Comparison of ENCODE assay signal across 8 cellular contexts in the genomic region with DNA sequence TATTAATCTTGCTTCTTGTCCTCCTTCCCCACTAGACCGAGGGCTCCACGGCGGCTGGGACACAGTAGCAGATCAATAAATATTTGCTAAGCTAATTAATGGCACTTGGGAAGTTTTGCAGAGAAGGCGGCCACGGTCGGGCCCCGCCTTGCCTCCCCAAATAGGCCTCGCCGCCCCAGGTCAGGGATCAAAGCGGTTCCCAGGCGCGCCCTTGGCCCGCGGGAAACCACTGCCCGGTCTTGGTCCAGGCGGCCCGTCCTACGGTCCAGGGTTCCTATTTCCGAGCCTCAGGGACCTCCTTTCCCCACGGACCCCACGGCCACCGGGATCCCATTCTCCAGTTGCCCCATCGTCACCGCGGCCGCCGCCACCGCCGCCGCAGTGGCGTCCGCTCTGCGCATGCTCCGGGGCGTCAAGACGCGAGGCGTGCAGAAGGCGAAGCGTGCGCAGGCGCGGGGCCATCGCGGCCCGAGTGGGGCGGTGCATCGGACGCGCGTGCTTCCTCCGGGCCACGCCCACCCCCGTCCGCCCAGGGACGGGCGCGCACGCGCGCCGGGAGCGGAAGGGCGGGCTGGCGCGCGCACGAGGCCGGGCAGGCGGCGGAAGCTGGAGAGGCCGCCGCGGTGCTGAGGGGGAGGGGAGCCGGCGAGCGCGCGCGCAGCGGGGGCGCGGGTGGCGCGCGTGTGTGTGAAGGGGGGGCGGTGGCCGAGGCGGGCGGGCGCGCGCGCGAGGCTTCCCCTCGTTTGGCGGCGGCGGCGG.
A peak's percentile ranks its signal among the peaks of the same experiment; 100 is the strongest.
DNase-seq lines count a peak whose midpoint lies in the region; ATAC-seq and TF ChIP-seq lines count a peak whose summit lies in the region.

Gene SMARCA4 (plus strand): TSS at position 717 of the 759 bp plus-strand sequence. CDS start 23,122 bp downstream, outside the sequence.

- H3K27ac Mint-ChIP-seq in activated naive CD4-positive, alpha-beta T cell treated with anti-CD3 and anti-CD28 coated beads, Interleukin-2, amount 50 U/mL, for 24 hours, result peak within 1 kb of the TSS; percentile 86

- peak; percentile 76 for ATAC-seq in HG02571 (IDR thresholded peaks at IDR 0.05; ENCODE audit: unreplicated experiment)
- peak; percentile 84 for ATAC-seq in SK-N-SH treated with all-trans-retinoic acid at 6 μM for 48 hours

- no peaks in the 10 kb centered on the region for H3K27me3 Mint-ChIP-seq in activated naive CD4-positive, alpha-beta T cell treated with anti-CD3 and anti-CD28 coated beads, Interleukin-2, amount 50 U/mL, for 24 hours

- peaks cover 39% of the 10 kb centered on the region for H3K4me1 Mint-ChIP-seq in activated naive CD4-positive, alpha-beta T cell treated with anti-CD3 and anti-CD28 coated beads, Interleukin-2, amount 50 U/mL, for 24 hours

- H3K36me3 Mint-ChIP-seq in activated naive CD4-positive, alpha-beta T cell treated with anti-CD3 and anti-CD28 coated beads, Interleukin-2, amount 50 U/mL, for 24 hours, result peaks cover 3% of the 10 kb centered on the region

- H3K4me3 Mint-ChIP-seq in activated naive CD4-positive, alpha-beta T cell treated with anti-CD3 and anti-CD28 coated beads, Interleukin-2, amount 50 U/mL, for 24 hours, result peak within 1 kb of the TSS; percentile 93

- DNase-seq in GM04504 (ENCODE audit: low read depth) (peak; percentile 95), NCI-H1092 treated with DMSO at 0.1 percent for 48 hours (lab: John Stamatoyannopoulos, UW) (peak; percentile 94), globus pallidus (ENCODE audit: low spot score) (peak; percentile 95), nucleus accumbens (lab: John Stamatoyannopoulos, UW) (peak in 55 of 56 donors; percentile 56 to 98 (median 91)), superior temporal gyrus (ENCODE audit: extremely low spot score) (peak; percentile 96)

- H3K9me3 Mint-ChIP-seq in activated naive CD4-positive, alpha-beta T cell treated with anti-CD3 and anti-CD28 coated beads, Interleukin-2, amount 50 U/mL, for 24 hours, result no peaks in the 10 kb centered on the region

TF ChIP-seq in SK-N-SH treated with all-trans-retinoic acid at 6 μM for 48 hours, 23 proteins besides CTCF, POLR2A, EP300 and RAD21 (continues in another document):
- TF ChIP-seq ISL1 (CRISPR knock-in tag; IDR thresholded peaks at IDR 0.05), result no peak
- no peak for TF ChIP-seq TCF4 (CRISPR knock-in tag; IDR thresholded peaks at IDR 0.05; ENCODE audit: borderline replicate concordance)
- TF ChIP-seq GLIS3 (CRISPR knock-in tag; IDR thresholded peaks at IDR 0.05), result no peak
- no peak for TF ChIP-seq CREB5 (CRISPR knock-in tag; IDR thresholded peaks at IDR 0.05; ENCODE audit: low read depth)
- TF ChIP-seq ZNF70 (CRISPR knock-in tag; IDR thresholded peaks at IDR 0.05), result no peak
- no peak for TF ChIP-seq ZNF8 (CRISPR knock-in tag; IDR thresholded peaks at IDR 0.05)
- peak; percentile 77; the same call in 1 of the 2 replicates for TF ChIP-seq OSR1 (CRISPR knock-in tag; IDR thresholded peaks at IDR 0.05)
- no peak for TF ChIP-seq TOX (CRISPR knock-in tag; IDR thresholded peaks at IDR 0.05; ENCODE audit: borderline replicate concordance)
- TF ChIP-seq ZNF565 (CRISPR knock-in tag; conservative IDR thresholded peaks at IDR 0.05; ENCODE audit: low read depth), result no peak
- TF ChIP-seq BACH2 (CRISPR knock-in tag; IDR thresholded peaks at IDR 0.05; ENCODE audit: borderline replicate concordance), result no peak
- TF ChIP-seq SNAI2 (CRISPR knock-in tag; IDR thresholded peaks at IDR 0.05), result peak; percentile 97
- TF ChIP-seq, protein P1, sequence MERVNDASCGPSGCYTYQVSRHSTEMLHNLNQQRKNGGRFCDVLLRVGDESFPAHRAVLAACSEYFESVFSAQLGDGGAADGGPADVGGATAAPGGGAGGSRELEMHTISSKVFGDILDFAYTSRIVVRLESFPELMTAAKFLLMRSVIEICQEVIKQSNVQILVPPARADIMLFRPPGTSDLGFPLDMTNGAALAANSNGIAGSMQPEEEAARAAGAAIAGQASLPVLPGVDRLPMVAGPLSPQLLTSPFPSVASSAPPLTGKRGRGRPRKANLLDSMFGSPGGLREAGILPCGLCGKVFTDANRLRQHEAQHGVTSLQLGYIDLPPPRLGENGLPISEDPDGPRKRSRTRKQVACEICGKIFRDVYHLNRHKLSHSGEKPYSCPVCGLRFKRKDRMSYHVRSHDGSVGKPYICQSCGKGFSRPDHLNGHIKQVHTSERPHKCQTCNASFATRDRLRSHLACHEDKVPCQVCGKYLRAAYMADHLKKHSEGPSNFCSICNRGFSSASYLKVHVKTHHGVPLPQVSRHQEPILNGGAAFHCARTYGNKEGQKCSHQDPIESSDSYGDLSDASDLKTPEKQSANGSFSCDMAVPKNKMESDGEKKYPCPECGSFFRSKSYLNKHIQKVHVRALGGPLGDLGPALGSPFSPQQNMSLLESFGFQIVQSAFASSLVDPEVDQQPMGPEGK (CRISPR knock-in tag; IDR thresholded peaks at IDR 0.05; ENCODE audit: borderline replicate concordance), result no peak
- no peak for TF ChIP-seq ESRRG (CRISPR knock-in tag; IDR thresholded peaks at IDR 0.05)
- TF ChIP-seq CSRNP3 (CRISPR knock-in tag; IDR thresholded peaks at IDR 0.05), result no peak
- TF ChIP-seq CSDC2 (CRISPR knock-in tag; IDR thresholded peaks at IDR 0.05), result peak; percentile 95
- TF ChIP-seq PPARA (CRISPR knock-in tag; IDR thresholded peaks at IDR 0.05; ENCODE audit: borderline replicate concordance), result peak; percentile 82; the same call in 1 of the 2 replicates
- TF ChIP-seq ZC3H10 (CRISPR knock-in tag; IDR thresholded peaks at IDR 0.05), result 0 out of 2 replicates have a peak, but pooled peaks have one; percentile 40
- TF ChIP-seq, protein P2, sequence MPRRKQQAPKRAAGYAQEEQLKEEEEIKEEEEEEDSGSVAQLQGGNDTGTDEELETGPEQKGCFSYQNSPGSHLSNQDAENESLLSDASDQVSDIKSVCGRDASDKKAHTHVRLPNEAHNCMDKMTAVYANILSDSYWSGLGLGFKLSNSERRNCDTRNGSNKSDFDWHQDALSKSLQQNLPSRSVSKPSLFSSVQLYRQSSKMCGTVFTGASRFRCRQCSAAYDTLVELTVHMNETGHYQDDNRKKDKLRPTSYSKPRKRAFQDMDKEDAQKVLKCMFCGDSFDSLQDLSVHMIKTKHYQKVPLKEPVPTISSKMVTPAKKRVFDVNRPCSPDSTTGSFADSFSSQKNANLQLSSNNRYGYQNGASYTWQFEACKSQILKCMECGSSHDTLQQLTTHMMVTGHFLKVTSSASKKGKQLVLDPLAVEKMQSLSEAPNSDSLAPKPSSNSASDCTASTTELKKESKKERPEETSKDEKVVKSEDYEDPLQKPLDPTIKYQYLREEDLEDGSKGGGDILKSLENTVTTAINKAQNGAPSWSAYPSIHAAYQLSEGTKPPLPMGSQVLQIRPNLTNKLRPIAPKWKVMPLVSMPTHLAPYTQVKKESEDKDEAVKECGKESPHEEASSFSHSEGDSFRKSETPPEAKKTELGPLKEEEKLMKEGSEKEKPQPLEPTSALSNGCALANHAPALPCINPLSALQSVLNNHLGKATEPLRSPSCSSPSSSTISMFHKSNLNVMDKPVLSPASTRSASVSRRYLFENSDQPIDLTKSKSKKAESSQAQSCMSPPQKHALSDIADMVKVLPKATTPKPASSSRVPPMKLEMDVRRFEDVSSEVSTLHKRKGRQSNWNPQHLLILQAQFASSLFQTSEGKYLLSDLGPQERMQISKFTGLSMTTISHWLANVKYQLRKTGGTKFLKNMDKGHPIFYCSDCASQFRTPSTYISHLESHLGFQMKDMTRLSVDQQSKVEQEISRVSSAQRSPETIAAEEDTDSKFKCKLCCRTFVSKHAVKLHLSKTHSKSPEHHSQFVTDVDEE (CRISPR knock-in tag; IDR thresholded peaks at IDR 0.05), result peak; percentile 96
- no peak for TF ChIP-seq RARB (CRISPR knock-in tag; IDR thresholded peaks at IDR 0.05)
- TF ChIP-seq ZFP30 (CRISPR knock-in tag; IDR thresholded peaks at IDR 0.05), result peak; percentile 18; the same call in 1 of the 2 replicates
- TF ChIP-seq, protein P3, sequence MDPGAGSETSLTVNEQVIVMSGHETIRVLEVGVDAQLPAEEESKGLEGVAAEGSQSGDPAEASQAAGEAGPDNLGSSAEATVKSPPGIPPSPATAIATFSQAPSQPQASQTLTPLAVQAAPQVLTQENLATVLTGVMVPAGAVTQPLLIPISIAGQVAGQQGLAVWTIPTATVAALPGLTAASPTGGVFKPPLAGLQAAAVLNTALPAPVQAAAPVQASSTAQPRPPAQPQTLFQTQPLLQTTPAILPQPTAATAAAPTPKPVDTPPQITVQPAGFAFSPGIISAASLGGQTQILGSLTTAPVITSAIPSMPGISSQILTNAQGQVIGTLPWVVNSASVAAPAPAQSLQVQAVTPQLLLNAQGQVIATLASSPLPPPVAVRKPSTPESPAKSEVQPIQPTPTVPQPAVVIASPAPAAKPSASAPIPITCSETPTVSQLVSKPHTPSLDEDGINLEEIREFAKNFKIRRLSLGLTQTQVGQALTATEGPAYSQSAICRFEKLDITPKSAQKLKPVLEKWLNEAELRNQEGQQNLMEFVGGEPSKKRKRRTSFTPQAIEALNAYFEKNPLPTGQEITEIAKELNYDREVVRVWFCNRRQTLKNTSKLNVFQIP (CRISPR knock-in tag; IDR thresholded peaks at IDR 0.05; ENCODE audit: borderline replicate concordance, low read depth), result no peak

Comparison
In these comparisons a context has a peak if more than half of its experiments do, and no peak if none do; other contexts are left out.
1. Peak in every context shown above with its lines: DNase-seq and ATAC-seq.